ENCODE assay signal across 17 cellular contexts in genomic region chr11:122375687-122376399, GRCh38.
DNase-seq lines count a peak whose midpoint lies in the region; ATAC-seq and TF ChIP-seq lines count a peak whose summit lies in the region.
"Had no signal": no experiment of that assay in that cellular context is flagged by ENCODE, and none has a peak within 500 bp of the region (broad histone marks: within the 10 kb centered on the region; RNA-seq: fewer than 3 reads in every experiment).

No MANE protein-coding gene starts in this region.

- H2BK20ac ChIP-seq in H9 (ENCODE audit: low read depth, low read length, poor library complexity, severe bottlenecking): no peak overlapping the region

- TF ChIP-seq CTCF in activated CD8-positive, alpha-beta T cell treated with anti-CD3 and anti-CD28 coated beads for 36 hours (IDR thresholded peaks at IDR 0.05): no peak
- TF ChIP-seq CTCF in H9 (conservative IDR thresholded peaks at IDR 0.05) (no peak), ascending aorta (IDR thresholded peaks at IDR 0.05) (no peak)

- WGBS in H9 (ENCODE audit: extremely low coverage, insufficient read length, low lambda C conversion rate): no CpG with 5 or more reads among the region's 4 CpGs

- no peaks in the 10 kb centered on the region for H3K36me3 ChIP-seq in ascending aorta
- H3K36me3 ChIP-seq: lower lobe of right lung had no signal

- H4K20me1 ChIP-seq in H9 (ENCODE audit: control insufficient read depth, insufficient read depth, insufficient read length): no peaks in the 10 kb centered on the region

- H3K27ac ChIP-seq in H9 (ENCODE audit: insufficient read length, low read depth, low read length): no peak overlapping the region
- H3K27ac ChIP-seq in ascending aorta: no peak overlapping the region
- H3K27ac ChIP-seq: lower lobe of right lung had no signal

- H2BK5ac ChIP-seq in H9 (ENCODE audit: insufficient read length, low read length): no peak overlapping the region

- no peaks in the 10 kb centered on the region for H3K23me2 ChIP-seq in H9 (ENCODE audit: insufficient read length, low read depth, low read length, poor library complexity, severe bottlenecking)

- H3K56ac ChIP-seq in H9 (ENCODE audit: insufficient read length, low read depth, low read length): no peak overlapping the region

- H2BK120ac ChIP-seq in H9 (ENCODE audit: low read depth, low read length, poor library complexity, severe bottlenecking): no peak overlapping the region

- no peak overlapping the region for H2BK15ac ChIP-seq in H9 (ENCODE audit: low read depth, low read length)

- no peak for ATAC-seq in activated CD8-positive, alpha-beta T cell treated with anti-CD3 and anti-CD28 coated beads for 36 hours
- no peak for ATAC-seq in activated CD8-positive, alpha-beta T cell treated with anti-CD3 and anti-CD28 coated beads, Interleukin-2, amount 10 ng/mL, durations not matched to agents 7 days and 5 days
- peak; percentile 56 to 86 for ATAC-seq in stimulated activated naive B cell treated with anti-CD40 and anti-IgM and Interleukin-4, amounts not matched to agents 10 μg/mL and 1 μg/mL and 100 μg/mL, for 72 hours (replicated peaks)
- ATAC-seq: lower lobe of right lung, T-cell had no signal

- no peak overlapping the region for H3K14ac ChIP-seq in H9 (ENCODE audit: insufficient read depth, low read length)

- H3K9ac ChIP-seq in H9 (ENCODE audit: extremely low read depth, insufficient read length, low read length): no peak overlapping the region

- no peak overlapping the region for H4K5ac ChIP-seq in H9 (ENCODE audit: insufficient read length, low read depth, low read length)

- no peaks in the 10 kb centered on the region for H3K79me2 ChIP-seq in H9 (ENCODE audit: insufficient read depth, low read length)

- no peak overlapping the region for H3K4ac ChIP-seq in H9 (ENCODE audit: low read depth, low read length)

- no peak overlapping the region for H3K4me3 Mint-ChIP-seq in activated CD8-positive, alpha-beta T cell treated with anti-CD3 and anti-CD28 coated beads for 36 hours
- H3K4me3 Mint-ChIP-seq in activated CD8-positive, alpha-beta T cell treated with anti-CD3 and anti-CD28 coated beads, Interleukin-2, amount 10 ng/mL, durations not matched to agents 7 days and 5 days: no peak overlapping the region
- H3K4me3 Mint-ChIP-seq in stimulated activated naive B cell treated with anti-CD40 and anti-IgM and Interleukin-4, amounts not matched to agents 10 μg/mL and 1 μg/mL and 100 μg/mL, for 72 hours: no peak overlapping the region
- H3K4me3 Mint-ChIP-seq in H9: no peak overlapping the region
- H3K4me3 Mint-ChIP-seq: activated naive CD8-positive, alpha-beta T cell treated with anti-CD3 and anti-CD28 coated beads, Interleukin-2, amount 10 ng/mL, durations not matched to agents 7 days and 5 days; T-cell had no signal

- CTCF ChIA-PET in activated CD8-positive, alpha-beta T cell treated with anti-CD3 and anti-CD28 coated beads for 36 hours (lab: Charles Lee): no interaction called here
- CTCF ChIA-PET in activated CD8-positive, alpha-beta T cell treated with anti-CD3 and anti-CD28 coated beads, Interleukin-2, amount 10 ng/mL, durations not matched to agents 7 days and 5 days (lab: Charles Lee): no interaction called here

- no peak overlapping the region for H3T11ph ChIP-seq in H9 (ENCODE audit: low read length)

- no peaks in the 10 kb centered on the region for H3K36me3 Mint-ChIP-seq in activated CD8-positive, alpha-beta T cell treated with anti-CD3 and anti-CD28 coated beads for 36 hours (ENCODE audit: low read depth)
- H3K36me3 Mint-ChIP-seq in activated CD8-positive, alpha-beta T cell treated with anti-CD3 and anti-CD28 coated beads, Interleukin-2, amount 10 ng/mL, durations not matched to agents 7 days and 5 days (ENCODE audit: low read depth): no peaks in the 10 kb centered on the region
- peaks cover 0 to 3% of the 10 kb centered on the region in 2 donors for H3K36me3 Mint-ChIP-seq in stimulated activated naive B cell treated with anti-CD40 and anti-IgM and Interleukin-4, amounts not matched to agents 10 μg/mL and 1 μg/mL and 100 μg/mL, for 72 hours
- peaks cover 0 to 9% (median 0%) of the 10 kb centered on the region in 3 experiments; a peak in 3 of 7 replicates for H3K36me3 Mint-ChIP-seq in H9 (ENCODE audit: insufficient read depth in 1 of 3, low read depth in 3 of 3)
- H3K36me3 Mint-ChIP-seq: activated naive CD8-positive, alpha-beta T cell treated with anti-CD3 and anti-CD28 coated beads, Interleukin-2, amount 10 ng/mL, durations not matched to agents 7 days and 5 days; T-cell had no signal

- no peak overlapping the region for H4K8ac ChIP-seq in H9 (replicated peaks; ENCODE audit: insufficient read length, low read depth, low read length)

- H3K4me1 Mint-ChIP-seq in activated CD8-positive, alpha-beta T cell treated with anti-CD3 and anti-CD28 coated beads for 36 hours (ENCODE audit: low read depth): no peaks in the 10 kb centered on the region
- no peaks in the 10 kb centered on the region for H3K4me1 Mint-ChIP-seq in activated CD8-positive, alpha-beta T cell treated with anti-CD3 and anti-CD28 coated beads, Interleukin-2, amount 10 ng/mL, durations not matched to agents 7 days and 5 days (ENCODE audit: low read depth)
- H3K4me1 Mint-ChIP-seq in stimulated activated naive B cell treated with anti-CD40 and anti-IgM and Interleukin-4, amounts not matched to agents 10 μg/mL and 1 μg/mL and 100 μg/mL, for 72 hours: no peaks in the 10 kb centered on the region
- H3K4me1 Mint-ChIP-seq in H9: peaks cover 5 to 10% of the 10 kb centered on the region in 2 experiments; a peak in 3 of 4 replicates
- H3K4me1 Mint-ChIP-seq: activated naive CD8-positive, alpha-beta T cell treated with anti-CD3 and anti-CD28 coated beads, Interleukin-2, amount 10 ng/mL, durations not matched to agents 7 days and 5 days; T-cell had no signal

- intact Hi-C loops in activated CD8-positive, alpha-beta T cell treated with anti-CD3 and anti-CD28 coated beads for 36 hours (cut with micrococcal nuclease): no loop called here
- intact Hi-C loops in ascending aorta (cut with DNase I): no loop called here

- H3K27me3 ChIP-seq in H9 (ENCODE audit: insufficient read depth, low read length): no peaks in the 10 kb centered on the region
- no peaks in the 10 kb centered on the region for H3K27me3 ChIP-seq in ascending aorta

- POLR2A ChIA-PET in activated CD8-positive, alpha-beta T cell treated with anti-CD3 and anti-CD28 coated beads for 36 hours (lab: Charles Lee): interaction anchor here (1.0 kb wide), 1 partner anchor 61 kb away, joined by 4 read pairs; no protein-coding TSS in a partner anchor
- POLR2A ChIA-PET in activated CD8-positive, alpha-beta T cell treated with anti-CD3 and anti-CD28 coated beads, Interleukin-2, amount 10 ng/mL, durations not matched to agents 7 days and 5 days (lab: Charles Lee): no interaction called here

- peaks cover 3% of the 10 kb centered on the region for H3K27me3 Mint-ChIP-seq in activated CD8-positive, alpha-beta T cell treated with anti-CD3 and anti-CD28 coated beads for 36 hours
- H3K27me3 Mint-ChIP-seq in activated CD8-positive, alpha-beta T cell treated with anti-CD3 and anti-CD28 coated beads, Interleukin-2, amount 10 ng/mL, durations not matched to agents 7 days and 5 days (ENCODE audit: low read depth): no peaks in the 10 kb centered on the region
- H3K27me3 Mint-ChIP-seq in stimulated activated naive B cell treated with anti-CD40 and anti-IgM and Interleukin-4, amounts not matched to agents 10 μg/mL and 1 μg/mL and 100 μg/mL, for 72 hours: peaks cover 0 to 5% of the 10 kb centered on the region in 2 donors
- no peaks in the 10 kb centered on the region; the same call in 1 of the 2 replicates for H3K27me3 Mint-ChIP-seq in H9 (ENCODE audit: low read depth)
- H3K27me3 Mint-ChIP-seq: progenitor cell of endocrine pancreas had no signal

- H3K9me3 Mint-ChIP-seq in activated CD8-positive, alpha-beta T cell treated with anti-CD3 and anti-CD28 coated beads for 36 hours: peaks cover 5% of the 10 kb centered on the region
- no peaks in the 10 kb centered on the region for H3K9me3 Mint-ChIP-seq in activated CD8-positive, alpha-beta T cell treated with anti-CD3 and anti-CD28 coated beads, Interleukin-2, amount 10 ng/mL, durations not matched to agents 7 days and 5 days (ENCODE audit: insufficient read depth)
- H3K9me3 Mint-ChIP-seq in stimulated activated naive B cell treated with anti-CD40 and anti-IgM and Interleukin-4, amounts not matched to agents 10 μg/mL and 1 μg/mL and 100 μg/mL, for 72 hours: peaks cover 10 to 12% of the 10 kb centered on the region in 2 donors
- H3K9me3 Mint-ChIP-seq in H9: peaks cover 8 to 13% of the 10 kb centered on the region in 2 experiments; a peak in 4 of 5 replicates

- H2BK12ac ChIP-seq in H9 (ENCODE audit: insufficient read length, low read depth, low read length): no peak overlapping the region

- H3K4me2 ChIP-seq in H9 (ENCODE audit: insufficient read depth, insufficient read length, low read length): no peak overlapping the region

- no peaks in the 10 kb centered on the region for H3K79me1 ChIP-seq in H9 (ENCODE audit: insufficient read depth, low read depth, low read length, poor library complexity, severe bottlenecking)

- no peak overlapping the region for H3K4me3 ChIP-seq in ascending aorta
- H3K4me3 ChIP-seq: lower lobe of right lung had no signal

- H3K4me1 ChIP-seq in H9 (ENCODE audit: insufficient read depth, low read length) (peaks cover 3% of the 10 kb centered on the region; the same call in 1 of the 2 replicates), ascending aorta (no peaks in the 10 kb centered on the region)
- H3K4me1 ChIP-seq: lower lobe of right lung had no signal

- no peak overlapping the region for H2AFZ ChIP-seq in H9 (ENCODE audit: low read length)

- H2AK5ac ChIP-seq in H9 (ENCODE audit: insufficient read length, low read length): no peak overlapping the region

- H3K27ac Mint-ChIP-seq in activated CD8-positive, alpha-beta T cell treated with anti-CD3 and anti-CD28 coated beads for 36 hours: no peak overlapping the region
- no peak overlapping the region for H3K27ac Mint-ChIP-seq in activated CD8-positive, alpha-beta T cell treated with anti-CD3 and anti-CD28 coated beads, Interleukin-2, amount 10 ng/mL, durations not matched to agents 7 days and 5 days
- H3K27ac Mint-ChIP-seq in stimulated activated naive B cell treated with anti-CD40 and anti-IgM and Interleukin-4, amounts not matched to agents 10 μg/mL and 1 μg/mL and 100 μg/mL, for 72 hours: no peak overlapping the region
- peak overlapping the region in 1 of 3 experiments; percentile 40; a peak in 2 of 7 replicates for H3K27ac Mint-ChIP-seq in H9
- H3K27ac Mint-ChIP-seq: activated naive CD8-positive, alpha-beta T cell treated with anti-CD3 and anti-CD28 coated beads, Interleukin-2, amount 10 ng/mL, durations not matched to agents 7 days and 5 days; progenitor cell of endocrine pancreas; T-cell had no signal

- no peak overlapping the region for H4K91ac ChIP-seq in H9 (ENCODE audit: insufficient read length, low read depth, low read length)

- H3K9me3 ChIP-seq in H9 (ENCODE audit: control insufficient read depth, low read depth, low read length): no peaks in the 10 kb centered on the region
- H3K9me3 ChIP-seq in ascending aorta: peaks cover 0 to 9% of the 10 kb centered on the region in 2 donors

- no peak overlapping the region for H3K18ac ChIP-seq in H9 (ENCODE audit: insufficient read length, low read depth, low read length)

- peak; percentile 4 for DNase-seq in activated CD8-positive, alpha-beta T cell treated with anti-CD3 and anti-CD28 coated beads for 36 hours
- no peak for DNase-seq in activated CD8-positive, alpha-beta T cell treated with anti-CD3 and anti-CD28 coated beads, Interleukin-2, amount 10 ng/mL, durations not matched to agents 7 days and 5 days
- DNase-seq in HK-2 (ENCODE audit: unreplicated experiment) (peak; percentile 17), astrocyte of the hippocampus (ENCODE audit: low read depth, low spot score) (peak; percentile 61), H9 (no peak), ascending aorta (ENCODE audit: low spot score in 2 of 2) (no peak), HPDE6-E6E7 (ENCODE audit: extremely low spot score) (no peak)
- DNase-seq in stimulated activated naive B cell treated with anti-CD40 and anti-IgM and Interleukin-4, amounts not matched to agents 10 μg/mL and 1 μg/mL and 100 μg/mL, for 72 hours: no peak
- DNase-seq: activated CD4-positive, alpha-beta T cell treated with anti-CD3 and anti-CD28 coated beads, Interleukin-2, amount 50 U/mL, for 1 hour; activated naive CD8-positive, alpha-beta T cell treated with anti-CD3 and anti-CD28 coated beads, Interleukin-2, amount 10 ng/mL, durations not matched to agents 7 days and 5 days; DND-41; hypothalamus; lower lobe of right lung; NCI-H1048; stimulated activated CD4-positive, alpha-beta T cell treated with anti-CD3 and anti-CD28 coated beads, Interleukin-4, amount 100 ng/mL, for 1 hour; T-cell had no signal

- H3K23ac ChIP-seq in H9 (ENCODE audit: insufficient read length, low read depth, low read length): no peak overlapping the region

Comparison
In these comparisons a context has a peak if more than half of its experiments do, and no peak if none do; other contexts are left out.
1. DNase-seq: peak in activated CD8-positive, alpha-beta T cell treated with anti-CD3 and anti-CD28 coated beads for 36 hours (single experiment), HK-2 (single experiment) and astrocyte of the hippocampus (single experiment); none in activated CD8-positive, alpha-beta T cell treated with anti-CD3 and anti-CD28 coated beads, Interleukin-2, amount 10 ng/mL, durations not matched to agents 7 days and 5 days (single experiment), stimulated activated naive B cell treated with anti-CD40 and anti-IgM and Interleukin-4, amounts not matched to agents 10 μg/mL and 1 μg/mL and 100 μg/mL, for 72 hours (single experiment), H9 (single experiment), ascending aorta (0 of 2) and HPDE6-E6E7 (single experiment).
2. ATAC-seq: peak in stimulated activated naive B cell treated with anti-CD40 and anti-IgM and Interleukin-4, amounts not matched to agents 10 μg/mL and 1 μg/mL and 100 μg/mL, for 72 hours (2 of 2); none in activated CD8-positive, alpha-beta T cell treated with anti-CD3 and anti-CD28 coated beads for 36 hours (single experiment) and activated CD8-positive, alpha-beta T cell treated with anti-CD3 and anti-CD28 coated beads, Interleukin-2, amount 10 ng/mL, durations not matched to agents 7 days and 5 days (single experiment).